1 cellular context compared by ENCODE assay signal in genomic region chr20:17859002-17859615, GRCh38.
TF ChIP-seq lines count a peak whose summit lies in the region.

No MANE protein-coding gene starts in this region.

TF ChIP-seq in HepG2, 621 proteins besides CTCF, POLR2A, EP300 and RAD21 (continued from another document and continues in another):
- peak; percentile 96; the same call in 1 of the 2 replicates for TF ChIP-seq KIAA2018 (CRISPR knock-in tag; IDR thresholded peaks at IDR 0.05; ENCODE audit: borderline replicate concordance)
- peak; percentile 23; the same call in 1 of the 2 replicates for TF ChIP-seq ZNF7 (CRISPR knock-in tag; IDR thresholded peaks at IDR 0.05)
- peak; percentile 96 for TF ChIP-seq SPEN (CRISPR knock-in tag; IDR thresholded peaks at IDR 0.05; ENCODE audit: low read depth)
- no peak for TF ChIP-seq FOXM1 (CRISPR knock-in tag; IDR thresholded peaks at IDR 0.05)
- peak; percentile 100; the same call in 1 of the 2 replicates for TF ChIP-seq CBX5 (CRISPR knock-in tag; IDR thresholded peaks at IDR 0.05; ENCODE audit: borderline replicate concordance)
- TF ChIP-seq ZNF292 (CRISPR knock-in tag; IDR thresholded peaks at IDR 0.05; ENCODE audit: borderline replicate concordance, low read depth) = peak; percentile 100
- no peak for TF ChIP-seq FLYWCH1 (CRISPR knock-in tag; IDR thresholded peaks at IDR 0.05)
- peak; percentile 62 for TF ChIP-seq CBX1 (IDR thresholded peaks at IDR 0.05; ENCODE audit: low read depth)
- 0 out of 2 replicates have a peak, but pooled peaks have one; percentile 51 for TF ChIP-seq XBP1 (CRISPR knock-in tag; IDR thresholded peaks at IDR 0.05)
- TF ChIP-seq POGK (CRISPR knock-in tag; conservative IDR thresholded peaks at IDR 0.05) = peak; percentile 99
- TF ChIP-seq ATRX (CRISPR knock-in tag; IDR thresholded peaks at IDR 0.05; ENCODE audit: borderline replicate concordance) = peak; percentile 71; the same call in 1 of the 2 replicates
- peak; percentile 100 for TF ChIP-seq RCOR2 (CRISPR knock-in tag; IDR thresholded peaks at IDR 0.05)
- TF ChIP-seq ZEB1 (IDR thresholded peaks at IDR 0.05; ENCODE audit: insufficient replicate concordance, low read depth) = peak; percentile 98
- peak; percentile 58 for TF ChIP-seq POLR2AphosphoS5 (IDR thresholded peaks at IDR 0.05; ENCODE audit: low read depth, low read length)
- TF ChIP-seq PREB (CRISPR knock-in tag; IDR thresholded peaks at IDR 0.05) = no peak
- peak; percentile 99 for TF ChIP-seq ZNF687 (CRISPR knock-in tag; IDR thresholded peaks at IDR 0.05)
- peak; percentile 84 for TF ChIP-seq U2AF1 (optimal IDR thresholded peaks at IDR 0.05; ENCODE audit: low read depth, low read length)
- peak; percentile 96 for TF ChIP-seq STAT5B (CRISPR knock-in tag; IDR thresholded peaks at IDR 0.05)
- peak; percentile 100 for TF ChIP-seq RARA (CRISPR knock-in tag; IDR thresholded peaks at IDR 0.05)
- peak; percentile 98 for TF ChIP-seq SOX13 (IDR thresholded peaks at IDR 0.05)
- peak in 1 of 2 experiments; percentile 99; a peak in 2 of 4 replicates for TF ChIP-seq SOX13 (CRISPR knock-in tag; conservative IDR thresholded peaks at IDR 0.05 in 1 of 2, IDR thresholded peaks at IDR 0.05 in 1 of 2)
- TF ChIP-seq ZNF124 (CRISPR knock-in tag; IDR thresholded peaks at IDR 0.05) = peak; percentile 99
- peak; percentile 90; the same call in 1 of the 2 replicates for TF ChIP-seq NFATC3 (CRISPR knock-in tag; IDR thresholded peaks at IDR 0.05)
- peak; percentile 66 for TF ChIP-seq ZFY (CRISPR knock-in tag; IDR thresholded peaks at IDR 0.05)
- no peak for TF ChIP-seq ZNF234 (CRISPR knock-in tag; conservative IDR thresholded peaks at IDR 0.05)
- peak; percentile 96 for TF ChIP-seq NR0B2 (CRISPR knock-in tag; IDR thresholded peaks at IDR 0.05)
- TF ChIP-seq NR2F1 (CRISPR knock-in tag; IDR thresholded peaks at IDR 0.05) = peak; percentile 100
- TF ChIP-seq ZBTB37 (CRISPR knock-in tag; IDR thresholded peaks at IDR 0.05) = peak; percentile 98
- peak; percentile 95; the same call in 1 of the 2 replicates for TF ChIP-seq CENPBD1 (CRISPR knock-in tag; IDR thresholded peaks at IDR 0.05; ENCODE audit: borderline replicate concordance, low read depth)
- peak; percentile 81; the same call in 1 of the 2 replicates for TF ChIP-seq ZNF460 (CRISPR knock-in tag; IDR thresholded peaks at IDR 0.05; ENCODE audit: borderline replicate concordance)
- no peak for TF ChIP-seq KDM5A (IDR thresholded peaks at IDR 0.05; ENCODE audit: borderline replicate concordance, low read length)
- no peak for TF ChIP-seq GMEB2 (CRISPR knock-in tag; IDR thresholded peaks at IDR 0.05; ENCODE audit: low read depth)
- TF ChIP-seq PTBP1 (IDR thresholded peaks at IDR 0.05; ENCODE audit: low read depth, low read length, poor library complexity, severe bottlenecking) = peak; percentile 26
- no peak; the same call in none of the 2 replicates for TF ChIP-seq KMT2B (CRISPR knock-in tag; IDR thresholded peaks at IDR 0.05)
- TF ChIP-seq ELF4 (CRISPR knock-in tag; IDR thresholded peaks at IDR 0.05; ENCODE audit: borderline replicate concordance) = peak; percentile 98
- TF ChIP-seq CREB1 (IDR thresholded peaks at IDR 0.05) = peak; percentile 40; the same call in 1 of the 2 replicates
- TF ChIP-seq CREB1 (CRISPR knock-in tag; IDR thresholded peaks at IDR 0.05) = no peak; the same call in 1 of the 2 replicates
- peak; percentile 99 for TF ChIP-seq ZBTB42 (CRISPR knock-in tag; IDR thresholded peaks at IDR 0.05)
- peak; percentile 100 for TF ChIP-seq SALL1 (CRISPR knock-in tag; IDR thresholded peaks at IDR 0.05)
